15 cellular contexts compared by ENCODE assay signal in genomic region chr6:11179978-11180303, GRCh38.
"Had no signal": no experiment of that assay in that cellular context is flagged by ENCODE, and none has a peak within 500 bp of the region (broad histone marks: within the 10 kb centered on the region; RNA-seq: fewer than 3 reads in every experiment).

No MANE protein-coding gene starts in this region.

- H3K4me3 ChIP-seq: dorsolateral prefrontal cortex, psoas muscle, sigmoid colon, suprapubic skin, upper lobe of right lung had no signal

- H3K27me3 ChIP-seq: dorsolateral prefrontal cortex, sigmoid colon, suprapubic skin, upper lobe of right lung had no signal

- H3K9me3 Mint-ChIP-seq: immature natural killer cell; natural killer cell treated with Interleukin-12 subunit alpha and Interleukin-12 subunit beta and Interleukin-15 and Interleukin-18, amount 100 ng/mL, for 72 hours had no signal

- H3K27ac Mint-ChIP-seq: activated naive CD8-positive, alpha-beta T cell treated with anti-CD3 and anti-CD28 coated beads for 36 hours; activated T-cell treated with anti-CD3 and anti-CD28 coated beads, Interleukin-2, amount 50 U/mL, for 72 hours had no signal

- H3K27ac ChIP-seq: dorsolateral prefrontal cortex, psoas muscle, sigmoid colon, suprapubic skin, upper lobe of right lung had no signal

- H3K27me3 Mint-ChIP-seq: activated naive CD8-positive, alpha-beta T cell treated with anti-CD3 and anti-CD28 coated beads for 36 hours; natural killer cell treated with Interleukin-12 subunit alpha and Interleukin-12 subunit beta and Interleukin-15 and Interleukin-18, amount 100 ng/mL, for 72 hours had no signal

- H3K4me3 Mint-ChIP-seq: activated naive CD8-positive, alpha-beta T cell treated with anti-CD3 and anti-CD28 coated beads for 36 hours; activated T-cell treated with anti-CD3 and anti-CD28 coated beads, Interleukin-2, amount 50 U/mL, for 72 hours; immature natural killer cell; natural killer cell treated with Interleukin-12 subunit alpha and Interleukin-12 subunit beta and Interleukin-15 and Interleukin-18, amount 100 ng/mL, for 72 hours had no signal

- ATAC-seq: activated T-cell treated with anti-CD3 and anti-CD28 coated beads, Interleukin-2, amount 50 U/mL, for 72 hours; natural killer cell treated with Interleukin-12 subunit alpha and Interleukin-12 subunit beta and Interleukin-15 and Interleukin-18, amount 100 ng/mL, for 72 hours; psoas muscle; stimulated activated naive CD8-positive, alpha-beta T cell treated with anti-CD3 and anti-CD28 coated beads, Interleukin-15, Interleukin-2, amounts not matched to agents 100 U/mL and 50 U/mL, for 24 hours had no signal

- DNase-seq: activated CD4-positive, alpha-beta T cell treated with anti-CD3 and anti-CD28 coated beads for 1 hour; activated CD4-positive, alpha-beta T cell treated with anti-CD3 and anti-CD28 coated beads, Interleukin-2, amount 50 U/mL, for 48 hours; activated gamma-delta T cell treated with Interleukin-2 at 50 U/mL for 16 hours; activated naive CD8-positive, alpha-beta T cell treated with anti-CD3 and anti-CD28 coated beads for 36 hours; activated T-cell treated with anti-CD3 and anti-CD28 coated beads, Interleukin-2, amount 50 U/mL, for 72 hours; anterior cingulate cortex; dorsolateral prefrontal cortex; immature natural killer cell; psoas muscle; sigmoid colon; stimulated activated CD4-positive, alpha-beta T cell treated with anti-CD3 and anti-CD28 coated beads, Interleukin-2, amount 100 ng/mL, for 48 hours; stimulated activated naive CD8-positive, alpha-beta T cell treated with anti-CD3 and anti-CD28 coated beads, Interleukin-15, Interleukin-2, amounts not matched to agents 100 U/mL and 50 U/mL, for 24 hours; upper lobe of right lung had no signal

- H3K9me3 ChIP-seq: psoas muscle, sigmoid colon, upper lobe of right lung had no signal

- H3K4me1 ChIP-seq: psoas muscle, sigmoid colon, upper lobe of right lung had no signal
